17 cellular contexts compared by ENCODE assay signal in genomic region chr3:105274536-105274935, GRCh38.
DNase-seq lines count a peak whose midpoint lies in the region; ATAC-seq, FAIRE-seq and TF ChIP-seq lines count a peak whose summit lies in the region.
"Had no signal": no experiment of that assay in that cellular context is flagged by ENCODE, and none has a peak within 500 bp of the region (broad histone marks: within the 10 kb centered on the region; RNA-seq: fewer than 3 reads in every experiment).

No MANE protein-coding gene starts in this region.

- H3K9me3 ChIP-seq in A549 (no peaks in the 10 kb centered on the region), PC-9 (ENCODE audit: insufficient read depth, low read depth) (no peaks in the 10 kb centered on the region; the same call in 1 of the 2 replicates), endothelial cell of umbilical vein (replicated peaks; ENCODE audit: control insufficient read depth, insufficient read depth, low read length) (no peaks in the 10 kb centered on the region), heart right ventricle (peaks cover 0 to 3% (median 0%) of the 10 kb centered on the region in 11 donors)

- FAIRE-seq in A549 (lab: Jason Lieb, UNC) (no peak), endothelial cell of umbilical vein (lab: Jason Lieb, UNC) (no peak)
- FAIRE-seq: G401.6, K562 had no signal

- ATAC-seq in A549: peak in 1 of 2 experiments; percentile 44; a peak in 2 of 6 replicates
- ATAC-seq in HG03135 (IDR thresholded peaks at IDR 0.05; ENCODE audit: unreplicated experiment): no peak
- ATAC-seq in heart right ventricle: no peak
- ATAC-seq: K562, Panc1 had no signal

- H3K4me2 ChIP-seq in A549 (peak overlapping the region; percentile 65), PC-9 (peak overlapping the region; percentile 11; the same call in 1 of the 2 replicates), endothelial cell of umbilical vein (ENCODE audit: insufficient read depth, low read length) (peak overlapping the region; percentile 44)

- H3K9me1 ChIP-seq in endothelial cell of umbilical vein (replicated peaks; ENCODE audit: control insufficient read depth, extremely low read depth, insufficient read depth, low read length): no peaks in the 10 kb centered on the region

- H3K36me3 ChIP-seq in PC-9 (ENCODE audit: low read depth) (no peaks in the 10 kb centered on the region), endothelial cell of umbilical vein (ENCODE audit: control insufficient read depth in 2 of 2, extremely low read depth in 1 of 2, insufficient read depth in 2 of 2, low read length in 2 of 2) (no peaks in the 10 kb centered on the region), heart right ventricle (no peaks in the 10 kb centered on the region)

- no peak for TF ChIP-seq EP300 in A549 (IDR thresholded peaks at IDR 0.05)

- no peak overlapping the region for H3K9ac ChIP-seq in endothelial cell of umbilical vein (replicated peaks; ENCODE audit: extremely low read depth, insufficient read depth, low read length)

- peaks cover 4% of the 10 kb centered on the region for H3K9me3 Mint-ChIP-seq in nephron

- no peaks in the 10 kb centered on the region for H3K27me3 Mint-ChIP-seq in nephron (ENCODE audit: low read depth)

- H3K27me3 ChIP-seq in PC-9 (ENCODE audit: insufficient read depth, low read depth): no peaks in the 10 kb centered on the region
- H3K27me3 ChIP-seq in endothelial cell of umbilical vein (ENCODE audit: control insufficient read depth in 2 of 2, insufficient read depth in 2 of 2, low read length in 2 of 2): no peaks in the 10 kb centered on the region
- H3K27me3 ChIP-seq in heart right ventricle: no peaks in the 10 kb centered on the region

- H3K9me2 ChIP-seq in PC-9 (ENCODE audit: insufficient read depth): no peaks in the 10 kb centered on the region

- peak overlapping the region in 2 of 3 experiments; percentile 28 to 33 for H3K27ac Mint-ChIP-seq in nephron

- TF ChIP-seq CTCF in A549 (IDR thresholded peaks at IDR 0.05) (no peak), PC-9 (conservative IDR thresholded peaks at IDR 0.05) (no peak), endothelial cell of umbilical vein (IDR thresholded peaks at IDR 0.05; ENCODE audit: extremely low read depth in 1 of 2, insufficient read depth in 1 of 2, low read depth in 1 of 2, low read length in 2 of 2) (no peak), nephron (IDR thresholded peaks at IDR 0.05; ENCODE audit: unreplicated experiment in 3 of 3) (no peak), heart right ventricle (IDR thresholded peaks at IDR 0.05) (no peak)

- no peak overlapping the region for H3K4me3 Mint-ChIP-seq in nephron

- H3K79me2 ChIP-seq in PC-9 (ENCODE audit: low read depth): no peaks in the 10 kb centered on the region
- no peaks in the 10 kb centered on the region for H3K79me2 ChIP-seq in endothelial cell of umbilical vein (ENCODE audit: control insufficient read depth, insufficient read depth, low read length)

- intact Hi-C loops in PC-9 (cut with micrococcal nuclease; ENCODE audit: unreplicated experiment) (no loop called here), endothelial cell of umbilical vein (cut with micrococcal nuclease) (loop anchor here (2.0 kb wide), 1 partner anchor 22 kb away; no protein-coding TSS in a partner anchor), heart right ventricle (cut with DNase I) (no loop called here)

- no peaks in the 10 kb centered on the region for H3K36me3 Mint-ChIP-seq in nephron (ENCODE audit: low read depth)

- dilution Hi-C loops in endothelial cell of umbilical vein (cut with MboI; ENCODE audit: extremely low pct_ligation_motif_present, low sequenced_read_pairs): no loop called here

- CTCF ChIA-PET in A549 (lab: Yijun Ruan, JAX) (interaction anchor here (0.7 kb wide), 1 partner anchor 94 kb away, joined by 3 read pairs; no protein-coding TSS in a partner anchor), PC-9 (lab: Charles Lee) (interaction anchor here (0.6 kb wide), 1 partner anchor 223 kb away, joined by 3 read pairs; no protein-coding TSS in a partner anchor), endothelial cell of umbilical vein (lab: Charles Lee) (no interaction called here)

- DNase-seq in A549 (ENCODE audit: low read depth in 1 of 2, low spot score in 1 of 2) (peak in 1 of 2 experiments; percentile 7), PC-9 (no peak), endothelial cell of umbilical vein (ENCODE audit: low read depth, low spot score) (no peak), heart right ventricle (no peak)
- DNase-seq in activated CD8-positive, alpha-beta memory T cell treated with anti-CD3 and anti-CD28 coated beads, Interleukin-2, amount 50 U/mL, for 4 hours: no peak
- no peak for DNase-seq in activated T-cell treated with anti-CD3 and anti-CD28 coated beads, Interleukin-2, amount 50 U/mL, for 48 hours
- DNase-seq: C1 segment of cervical spinal cord, DND-41, NCI-H1417 treated with DMSO at 0.1 percent for 48 hours, NCI-H1930, NCI-H510A treated with DMSO at 0.1 percent for 48 hours, Right ventricle myocardium superior had no signal

- H4K20me1 ChIP-seq in PC-9 (ENCODE audit: insufficient read depth): no peaks in the 10 kb centered on the region
- no peaks in the 10 kb centered on the region for H4K20me1 ChIP-seq in endothelial cell of umbilical vein (replicated peaks; ENCODE audit: control insufficient read depth, extremely low read depth, insufficient read depth, low read length)

- H3K4me3 ChIP-seq in A549: no peak overlapping the region
- H3K4me3 ChIP-seq in PC-9: no peak overlapping the region
- no peak overlapping the region for H3K4me3 ChIP-seq in endothelial cell of umbilical vein (replicated peaks in 1 of 3; ENCODE audit: insufficient read depth in 1 of 3, low read depth in 1 of 3, low read length in 3 of 3)
- H3K4me3 ChIP-seq in heart right ventricle: no peak overlapping the region
- H3K4me3 ChIP-seq: K562 had no signal

- H3K4me1 Mint-ChIP-seq in nephron: peaks cover 30% of the 10 kb centered on the region

- peaks cover 17% of the 10 kb centered on the region for H3F3A ChIP-seq in PC-9 (ENCODE audit: insufficient read depth, low read depth)

- H3K27ac ChIP-seq in A549 (peak overlapping the region; percentile 69 to 70), PC-9 (peak overlapping the region; percentile 52), endothelial cell of umbilical vein (ENCODE audit: insufficient read depth, low read depth, low read length) (no peak overlapping the region), heart right ventricle (no peak overlapping the region)

- TF ChIP-seq POLR2A in A549 (IDR thresholded peaks at IDR 0.05; ENCODE audit: low read length) (no peak), endothelial cell of umbilical vein (IDR thresholded peaks at IDR 0.05; ENCODE audit: low read depth, low read length) (no peak)

- TF ChIP-seq RAD21 in A549 (conservative IDR thresholded peaks at IDR 0.05 in 1 of 2, IDR thresholded peaks at IDR 0.05 in 1 of 2): no peak

- H2AFZ ChIP-seq in PC-9 (no peak overlapping the region), endothelial cell of umbilical vein (ENCODE audit: low read depth, low read length) (no peak overlapping the region)

- H3K4me1 ChIP-seq in A549 (peaks cover 20% of the 10 kb centered on the region), PC-9 (replicated peaks; ENCODE audit: insufficient read depth) (peaks cover 22% of the 10 kb centered on the region), endothelial cell of umbilical vein (ENCODE audit: control insufficient read depth, extremely low read depth, insufficient read depth, low read length) (peaks cover 12% of the 10 kb centered on the region), heart right ventricle (no peaks in the 10 kb centered on the region)

- BruUV-seq in PC-9 (replicated peaks; lab: Mats Ljungman, UMichigan): no TSS peak
- BruUV-seq in endothelial cell of umbilical vein (replicated peaks; lab: Mats Ljungman, UMichigan): no TSS peak

- POLR2A ChIA-PET in A549 (lab: Yijun Ruan, JAX) (no interaction called here), PC-9 (lab: Charles Lee; ENCODE audit: unreplicated experiment) (interaction anchor here (0.5 to 0.7 kb wide), 2 partner anchors 84 to 1415 kb away, joined by 4 to 6 read pairs; no protein-coding TSS in a partner anchor), endothelial cell of umbilical vein (lab: Charles Lee) (no interaction called here)

TF ChIP-seq in A549, 52 proteins besides CTCF, POLR2A, EP300 and RAD21 (continues in another document):
- TF ChIP-seq, protein P1, sequence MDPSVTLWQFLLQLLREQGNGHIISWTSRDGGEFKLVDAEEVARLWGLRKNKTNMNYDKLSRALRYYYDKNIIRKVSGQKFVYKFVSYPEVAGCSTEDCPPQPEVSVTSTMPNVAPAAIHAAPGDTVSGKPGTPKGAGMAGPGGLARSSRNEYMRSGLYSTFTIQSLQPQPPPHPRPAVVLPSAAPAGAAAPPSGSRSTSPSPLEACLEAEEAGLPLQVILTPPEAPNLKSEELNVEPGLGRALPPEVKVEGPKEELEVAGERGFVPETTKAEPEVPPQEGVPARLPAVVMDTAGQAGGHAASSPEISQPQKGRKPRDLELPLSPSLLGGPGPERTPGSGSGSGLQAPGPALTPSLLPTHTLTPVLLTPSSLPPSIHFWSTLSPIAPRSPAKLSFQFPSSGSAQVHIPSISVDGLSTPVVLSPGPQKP (IDR thresholded peaks at IDR 0.05; ENCODE audit: low read depth, low read length): no peak
- TF ChIP-seq E2F6 (IDR thresholded peaks at IDR 0.05; ENCODE audit: borderline replicate concordance, low read depth): no peak
- TF ChIP-seq RFX5 (IDR thresholded peaks at IDR 0.05): no peak

TF ChIP-seq in endothelial cell of umbilical vein, 7 proteins besides CTCF, POLR2A, EP300 and RAD21:
- no peak for TF ChIP-seq MAX (IDR thresholded peaks at IDR 0.05; ENCODE audit: insufficient read depth, insufficient read length)
- no peak for TF ChIP-seq MYC (IDR thresholded peaks at IDR 0.05; ENCODE audit: low read depth, low read length)
- no peak for TF ChIP-seq FOS (IDR thresholded peaks at IDR 0.05; ENCODE audit: borderline replicate concordance, insufficient read depth, low read length)
- TF ChIP-seq JUN (IDR thresholded peaks at IDR 0.05; ENCODE audit: borderline replicate concordance, insufficient read depth, insufficient read length, low read depth): no peak
- TF ChIP-seq GATA2 (IDR thresholded peaks at IDR 0.05; ENCODE audit: insufficient read depth, insufficient read length, low read depth, low read length): no peak
- no peak for TF ChIP-seq EZH2 (IDR thresholded peaks at IDR 0.05; ENCODE audit: borderline replicate concordance, low read depth, low read length, severe bottlenecking)
- no peak for TF ChIP-seq POLR2AphosphoS5 (IDR thresholded peaks at IDR 0.05; ENCODE audit: insufficient read depth, low read depth, low read length)

Comparison
In these comparisons a context has a peak if more than half of its experiments do, and no peak if none do; other contexts are left out.
1. H3K27ac ChIP-seq: peak in A549 (2 of 2) and PC-9 (single experiment); none in endothelial cell of umbilical vein (single experiment) and heart right ventricle (0 of 10).
2. H3K4me2 ChIP-seq: peak in every context shown above with its lines; median percentile 65 in A549; 44 in endothelial cell of umbilical vein; 11 in PC-9.